In the genomic region with DNA sequence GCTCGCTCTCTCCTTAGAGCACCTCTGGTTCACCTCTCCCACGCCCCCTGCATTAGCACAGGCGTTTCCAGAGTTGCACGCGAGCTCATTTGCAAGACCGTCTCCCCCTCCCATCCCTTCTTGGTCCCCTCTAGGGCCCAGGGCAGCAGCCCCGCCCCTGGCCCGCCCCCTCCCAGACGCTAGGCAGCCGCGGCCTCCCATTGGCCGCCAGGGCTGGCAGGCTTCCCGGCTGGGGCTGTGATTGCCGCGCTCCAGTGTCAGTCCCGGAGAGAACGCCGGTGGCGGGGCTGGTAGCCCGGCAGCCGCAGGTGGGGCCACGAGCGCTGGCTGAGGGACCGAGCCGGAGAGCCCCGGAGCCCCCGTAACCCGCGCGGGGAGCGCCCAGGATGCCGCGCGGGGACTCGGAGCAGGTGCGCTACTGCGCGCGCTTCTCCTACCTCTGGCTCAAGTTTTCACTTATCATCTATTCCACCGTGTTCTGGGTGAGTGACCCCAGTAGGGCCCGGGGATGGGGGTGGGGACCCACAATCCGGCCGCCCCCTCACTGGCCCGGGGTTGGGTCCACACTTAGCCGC, we compare ENCODE assay signal across 8 cellular contexts. TPM values are rescaled to one million over a fixed set of nuclear protein-coding genes. Genes with fewer than 3 reads are reported as not detected.
A peak's percentile ranks its signal among the peaks of the same experiment; 100 is the strongest.
DNase-seq lines count a peak whose midpoint lies in the region; ATAC-seq and TF ChIP-seq lines count a peak whose summit lies in the region.

A gene (plus strand): TSS at position 257 of the 575 bp plus-strand sequence. CDS start 130 bp downstream, at position 387.

- peaks cover 5% of the 10 kb centered on the region for H3K4me1 ChIP-seq in CD8-positive, alpha-beta T cell (ENCODE audit: insufficient read depth, low read length)
- peaks cover 9% of the 10 kb centered on the region for H3K4me1 ChIP-seq in neuron (ENCODE audit: insufficient read depth, low read length)
- H3K4me1 ChIP-seq in stomach, result peaks cover 72 to 99% (median 82%) of the 10 kb centered on the region in 4 donors

- H3K9me3 Mint-ChIP-seq in CD8-positive, alpha-beta T cell, result no peaks in the 10 kb centered on the region

- H3K4me3 Mint-ChIP-seq in CD8-positive, alpha-beta T cell, result peak within 1 kb of the TSS; percentile 83

- H3K27ac ChIP-seq in CD8-positive, alpha-beta T cell (ENCODE audit: low read depth, low read length), result no peak within 1 kb of the TSS
- peak within 1 kb of the TSS; percentile 92 to 94 (median 92) for H3K27ac ChIP-seq in stomach

- TF ChIP-seq CTCF in CD8-positive, alpha-beta T cell (IDR thresholded peaks at IDR 0.05), result no peak
- TF ChIP-seq CTCF in stomach (IDR thresholded peaks at IDR 0.05), result no peak

- H3K27ac Mint-ChIP-seq in CD8-positive, alpha-beta T cell, result no peak within 1 kb of the TSS

- H2AFZ ChIP-seq in neuron (ENCODE audit: low read depth, low read length), result peak within 1 kb of the TSS; percentile 74

- CTCF ChIA-PET in CD8-positive, alpha-beta T cell (lab: Charles Lee), result interaction anchor here (0.9 to 1.7 kb wide), 4 partner anchors 13 to 57 kb away, joined by 4 to 7 read pairs (median 4); no protein-coding TSS in a partner anchor

- no peaks in the 10 kb centered on the region for H3K36me3 ChIP-seq in CD8-positive, alpha-beta T cell (ENCODE audit: insufficient read depth, low read length)
- H3K36me3 ChIP-seq in neuron (ENCODE audit: insufficient read depth, low read length) (no peaks in the 10 kb centered on the region), stomach (peaks cover 0 to 4% (median 1%) of the 10 kb centered on the region in 4 donors)

- TF ChIP-seq EP300 in stomach (IDR thresholded peaks at IDR 0.05), result no peak

- no peaks in the 10 kb centered on the region for H3K9me3 ChIP-seq in CD8-positive, alpha-beta T cell (ENCODE audit: low read length)
- H3K9me3 ChIP-seq in neuron (ENCODE audit: low read length) (no peaks in the 10 kb centered on the region), stomach (no peaks in the 10 kb centered on the region)

- H3K36me3 Mint-ChIP-seq in CD8-positive, alpha-beta T cell, result no peaks in the 10 kb centered on the region

- DNase-seq in CD8-positive, alpha-beta T cell, result peak; percentile 43 to 85 (median 71)
- DNase-seq in LHCN-M2 (ENCODE audit: low read depth), result peak; percentile 52
- DNase-seq in SK-N-DZ (ENCODE audit: low spot score), result peak; percentile 87
- peak; percentile 85 for DNase-seq in activated naive CD4-positive, alpha-beta T cell treated with Interleukin-2 at 50 U/mL for 16 hours
- DNase-seq in germinal center (ENCODE audit: low spot score), result peak; percentile 85
- peak; percentile 95 for DNase-seq in stomach

- H3K4me1 Mint-ChIP-seq in CD8-positive, alpha-beta T cell (ENCODE audit: low read depth), result peaks cover 17% of the 10 kb centered on the region

- peak; percentile 89 for ATAC-seq in CD8-positive, alpha-beta T cell
- ATAC-seq in GM21528 (IDR thresholded peaks at IDR 0.05; ENCODE audit: low FRiP score, unreplicated experiment), result peak; percentile 81

- peak within 1 kb of the TSS; percentile 75 for H3K4me3 ChIP-seq in CD8-positive, alpha-beta T cell (ENCODE audit: low read depth, low read length)
- H3K4me3 ChIP-seq in neuron (ENCODE audit: low read length), result peak within 1 kb of the TSS; percentile 71
- H3K4me3 ChIP-seq in stomach, result peak within 1 kb of the TSS; percentile 68 to 75 (median 70)

- POLR2A ChIA-PET in CD8-positive, alpha-beta T cell (lab: Charles Lee), result interaction anchor here (0.6 kb wide), 1 partner anchor 23 kb away, joined by 5 read pairs; no protein-coding TSS in a partner anchor

- TF ChIP-seq POLR2A in stomach (IDR thresholded peaks at IDR 0.05), result peak in 1 of 4 donors; percentile 70

- 0 to 5% (median 1%) methylated on average over 9 to 45 of the region's 45 CpGs for WGBS in stomach, 5 donors

- H3K27me3 ChIP-seq in CD8-positive, alpha-beta T cell (ENCODE audit: insufficient read depth, low read length), result no peaks in the 10 kb centered on the region
- H3K27me3 ChIP-seq in neuron (ENCODE audit: insufficient read depth, low read length) (peaks cover 7% of the 10 kb centered on the region), stomach (peaks cover 0 to 9% (median 0%) of the 10 kb centered on the region in 3 donors)

- intact Hi-C loops in CD8-positive, alpha-beta T cell (cut with DNase I, micrococcal nuclease), result loop anchor here (1.0 to 5.0 kb wide), 3 partner anchors 42 to 56 kb away; no protein-coding TSS in a partner anchor
- intact Hi-C loops in stomach (cut with DNase I; ENCODE audit: low total_unique reads), result no loop called here

- H3K27me3 Mint-ChIP-seq in CD8-positive, alpha-beta T cell (ENCODE audit: low read depth), result no peaks in the 10 kb centered on the region

RNA-seq across cellular contexts. Expression of the gene that starts here (rescaled TPM):
- 1 to 10 TPM; 1.9 to 2.6 TPM for total RNA-seq in CD8-positive, alpha-beta T cell
- 1.5 and 2.0 TPM in 2 replicates for total RNA-seq in LHCN-M2 (2014; rRNA removed)
- polyA plus RNA-seq in LHCN-M2 (2012), result 2.4 TPM
- polyA plus RNA-seq in SK-N-DZ (2014; cell fraction: cytosol; rRNA removed), result 13.8 and 19.9 TPM in 2 replicates
- polyA plus RNA-seq in SK-N-DZ (2014; cell fraction: nucleus; rRNA removed), result 10.6 and 17.6 TPM in 2 replicates
- total RNA-seq in stomach, result 100 to 1,000 TPM in 1 of 5 donors, 10 to 100 TPM in 4; 23.5 to 153 (median 97.4) TPM
- polyA plus RNA-seq in stomach, result 10 to 100 TPM; 35.4 to 67.8 (median 55.8) TPM
